Comparison of ENCODE assay signal across 17 cellular contexts in the genomic region with DNA sequence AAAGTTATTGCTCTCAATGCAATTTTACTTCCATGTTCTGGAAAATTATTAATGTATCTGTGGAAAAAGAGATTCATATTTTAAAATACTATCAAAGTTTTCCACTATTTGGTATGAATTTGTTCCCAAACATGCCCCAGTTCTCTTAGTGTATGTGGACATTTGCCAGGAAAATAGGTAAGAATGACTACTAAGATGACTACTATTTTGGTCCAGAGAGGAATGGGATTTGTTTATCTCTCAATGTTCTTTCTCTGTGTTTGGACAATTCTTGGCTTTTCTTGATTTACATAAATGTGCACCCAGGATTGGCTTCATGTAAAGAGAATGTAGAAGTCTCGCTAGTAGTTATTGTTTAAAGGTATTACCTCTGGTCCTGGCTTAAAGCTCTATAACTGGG.
"Had no signal": no experiment of that assay in that cellular context is flagged by ENCODE, and none has a peak within 500 bp of the region (broad histone marks: within the 10 kb centered on the region; RNA-seq: fewer than 3 reads in every experiment).

No MANE protein-coding gene starts in this region.

- H3K9me3 Mint-ChIP-seq: activated CD4-positive, alpha-beta memory T cell treated with anti-CD3 and anti-CD28 coated beads for 36 hours; activated naive CD8-positive, alpha-beta T cell treated with anti-CD3 and anti-CD28 coated beads, Interleukin-2, amount 10 ng/mL, durations not matched to agents 7 days and 5 days; stimulated activated naive CD8-positive, alpha-beta T cell treated with anti-CD3 and anti-CD28 coated beads, Interleukin-15, amount 100 ng/mL, for 72 hours had no signal

- H3K36me3 Mint-ChIP-seq: activated CD4-positive, alpha-beta memory T cell treated with anti-CD3 and anti-CD28 coated beads for 36 hours; activated CD8-positive, alpha-beta memory T cell treated with anti-CD3 and anti-CD28 coated beads, Interleukin-2, amount 10 ng/mL, durations not matched to agents 7 days and 5 days; activated naive CD8-positive, alpha-beta T cell treated with anti-CD3 and anti-CD28 coated beads, Interleukin-2, amount 10 ng/mL, durations not matched to agents 7 days and 5 days; WTC11 had no signal

- H3K36me3 ChIP-seq: esophagus squamous epithelium, left lung, upper lobe of left lung had no signal

- H3K4me3 Mint-ChIP-seq: activated CD4-positive, alpha-beta memory T cell treated with anti-CD3 and anti-CD28 coated beads for 36 hours; activated CD4-positive, alpha-beta T cell treated with anti-CD3 and anti-CD28 coated beads for 36 hours; activated CD8-positive, alpha-beta memory T cell treated with anti-CD3 and anti-CD28 coated beads, Interleukin-2, amount 10 ng/mL, durations not matched to agents 7 days and 5 days; activated naive CD8-positive, alpha-beta T cell treated with anti-CD3 and anti-CD28 coated beads, Interleukin-2, amount 10 ng/mL, durations not matched to agents 7 days and 5 days; effector memory CD8-positive, alpha-beta T cell; nephron progenitor cell; stimulated activated naive CD8-positive, alpha-beta T cell treated with anti-CD3 and anti-CD28 coated beads, Interleukin-15, amount 100 ng/mL, for 72 hours; WTC11 had no signal

- H3K27ac ChIP-seq: esophagus squamous epithelium, left lung, upper lobe of left lung had no signal

- ATAC-seq: activated CD4-positive, alpha-beta T cell treated with anti-CD3 and anti-CD28 coated beads for 36 hours; activated CD8-positive, alpha-beta memory T cell treated with anti-CD3 and anti-CD28 coated beads, Interleukin-2, amount 10 ng/mL, durations not matched to agents 7 days and 5 days; effector memory CD8-positive, alpha-beta T cell; left lung; stimulated activated naive CD8-positive, alpha-beta T cell treated with anti-CD3 and anti-CD28 coated beads, Interleukin-15, amount 100 ng/mL, for 72 hours; WTC11 had no signal

- H3K27ac Mint-ChIP-seq: activated CD4-positive, alpha-beta memory T cell treated with anti-CD3 and anti-CD28 coated beads for 36 hours; activated CD4-positive, alpha-beta T cell treated with anti-CD3 and anti-CD28 coated beads for 36 hours; activated CD8-positive, alpha-beta memory T cell treated with anti-CD3 and anti-CD28 coated beads, Interleukin-2, amount 10 ng/mL, durations not matched to agents 7 days and 5 days; activated naive CD8-positive, alpha-beta T cell treated with anti-CD3 and anti-CD28 coated beads, Interleukin-2, amount 10 ng/mL, durations not matched to agents 7 days and 5 days; effector memory CD8-positive, alpha-beta T cell; nephron progenitor cell; stimulated activated naive CD8-positive, alpha-beta T cell treated with anti-CD3 and anti-CD28 coated beads, Interleukin-15, amount 100 ng/mL, for 72 hours; WTC11 had no signal

- H3K4me1 Mint-ChIP-seq: activated CD4-positive, alpha-beta T cell treated with anti-CD3 and anti-CD28 coated beads for 36 hours; activated CD8-positive, alpha-beta memory T cell treated with anti-CD3 and anti-CD28 coated beads, Interleukin-2, amount 10 ng/mL, durations not matched to agents 7 days and 5 days; activated naive CD8-positive, alpha-beta T cell treated with anti-CD3 and anti-CD28 coated beads, Interleukin-2, amount 10 ng/mL, durations not matched to agents 7 days and 5 days; nephron progenitor cell; stimulated activated naive CD8-positive, alpha-beta T cell treated with anti-CD3 and anti-CD28 coated beads, Interleukin-15, amount 100 ng/mL, for 72 hours; WTC11 had no signal

- H3K27me3 ChIP-seq: esophagus squamous epithelium, left lung, upper lobe of left lung had no signal

- H3K9me3 ChIP-seq: esophagus squamous epithelium, upper lobe of left lung had no signal

- H3K4me3 ChIP-seq: esophagus squamous epithelium, left lung, upper lobe of left lung had no signal

- H3K4me1 ChIP-seq: esophagus squamous epithelium, left lung, upper lobe of left lung had no signal

- H3K27me3 Mint-ChIP-seq: activated CD4-positive, alpha-beta memory T cell treated with anti-CD3 and anti-CD28 coated beads for 36 hours; activated CD4-positive, alpha-beta T cell treated with anti-CD3 and anti-CD28 coated beads for 36 hours; activated CD8-positive, alpha-beta memory T cell treated with anti-CD3 and anti-CD28 coated beads, Interleukin-2, amount 10 ng/mL, durations not matched to agents 7 days and 5 days; activated naive CD8-positive, alpha-beta T cell treated with anti-CD3 and anti-CD28 coated beads, Interleukin-2, amount 10 ng/mL, durations not matched to agents 7 days and 5 days; effector memory CD8-positive, alpha-beta T cell; stimulated activated naive CD8-positive, alpha-beta T cell treated with anti-CD3 and anti-CD28 coated beads, Interleukin-15, amount 100 ng/mL, for 72 hours had no signal

- DNase-seq: activated CD4-positive, alpha-beta memory T cell treated with anti-CD3 and anti-CD28 coated beads for 36 hours; activated CD4-positive, alpha-beta T cell treated with anti-CD3 and anti-CD28 coated beads for 36 hours; activated CD8-positive, alpha-beta memory T cell treated with anti-CD3 and anti-CD28 coated beads, Interleukin-2, amount 10 ng/mL, durations not matched to agents 7 days and 5 days; activated naive CD8-positive, alpha-beta T cell treated with anti-CD3 and anti-CD28 coated beads, Interleukin-2, amount 10 ng/mL, durations not matched to agents 7 days and 5 days; anterior cingulate cortex; effector memory CD8-positive, alpha-beta T cell; esophagus squamous epithelium; foreskin melanocyte; glutamatergic neuron; hypothalamus; left lung; nephron progenitor cell; nucleus accumbens; posterior cingulate gyrus; stimulated activated naive CD8-positive, alpha-beta T cell treated with anti-CD3 and anti-CD28 coated beads, Interleukin-15, amount 100 ng/mL, for 72 hours; upper lobe of left lung had no signal
